ENCODE assay signal across 9 cellular contexts in genomic region chr16:68790130-68790761, GRCh38. TPM values are rescaled to one million over a fixed set of nuclear protein-coding genes. Genes with fewer than 3 reads are reported as not detected.
DNase-seq lines count a peak whose midpoint lies in the region; ATAC-seq and TF ChIP-seq lines count a peak whose summit lies in the region.
"Had no signal": no experiment of that assay in that cellular context is flagged by ENCODE, and none has a peak within 500 bp of the region (broad histone marks: within the 10 kb centered on the region; RNA-seq: fewer than 3 reads in every experiment).

No MANE protein-coding gene starts in this region.

- H3K27ac ChIP-seq in thyroid gland = peak overlapping the region; percentile 48 to 73 (median 72)

- DNase-seq in HT1080 (ENCODE audit: low read depth) (peak; percentile 68), astrocyte of the hippocampus (ENCODE audit: low read depth, low spot score) (peak; percentile 94), kidney glomerular epithelial cell (lab: John Stamatoyannopoulos, UW) (peak; percentile 96), thyroid gland (peak; percentile 50 to 57)
- DNase-seq in activated naive CD4-positive, alpha-beta T cell (lab: John Stamatoyannopoulos, UW) = no peak
- DNase-seq: activated CD4-positive, alpha-beta memory T cell treated with anti-CD3 and anti-CD28 coated beads, Interleukin-2, amount 10 ng/mL, durations not matched to agents 7 days and 5 days had no signal

- 34 to 46% methylated on average over 9 of the region's 9 CpGs for WGBS in thyroid gland, 2 donors

- no peak for TF ChIP-seq POLR2A in thyroid gland (IDR thresholded peaks at IDR 0.05)

- H3K4me1 ChIP-seq in thyroid gland = peaks cover 17 to 42% of the 10 kb centered on the region in 2 donors

- no peaks in the 10 kb centered on the region for H3K27me3 ChIP-seq in thyroid gland

- no peak for ATAC-seq in HG03565 (IDR thresholded peaks at IDR 0.05; ENCODE audit: unreplicated experiment)
- ATAC-seq in GM21529 (IDR thresholded peaks at IDR 0.05; ENCODE audit: unreplicated experiment) = no peak
- no peak for ATAC-seq in HG03175 (IDR thresholded peaks at IDR 0.05; ENCODE audit: unreplicated experiment)

- H3K36me3 ChIP-seq in thyroid gland = no peaks in the 10 kb centered on the region

- intact Hi-C loops in thyroid gland (cut with DNase I) = loop anchor here (5.0 kb wide), 1 partner anchor 53 kb away; the partner anchor contains the start of gene CDH1

- no peaks in the 10 kb centered on the region for H3K9me3 ChIP-seq in thyroid gland

- no peak for TF ChIP-seq CTCF in thyroid gland (IDR thresholded peaks at IDR 0.05)

- no peak overlapping the region for H3K4me3 ChIP-seq in thyroid gland (replicated peaks in 1 of 3)

RNA-seq across cellular contexts. Expression of gene TANGO6, which starts 53.1 kb away (rescaled TPM):
- 12.7 and 16.6 TPM in 2 replicates for total RNA-seq in HT1080 (2014; rRNA removed; shearing (Covaris generic))
- polyA plus RNA-seq in HT1080 (2015; cell fraction: cytosol; rRNA removed) = 5.8 and 8.4 TPM in 2 replicates
- 10.5 and 12.6 TPM in 2 replicates for polyA plus RNA-seq in HT1080 (2015; cell fraction: nucleus; rRNA removed)
- total RNA-seq in thyroid gland = 10 to 100 TPM; 16.7 to 24.4 (median 20.2) TPM

RNA-seq across cellular contexts. Expression of gene CDH1, which starts 53.2 kb away (rescaled TPM):
- total RNA-seq in HT1080 (2014; rRNA removed; shearing (Covaris generic)) = not detected in 2 replicates
- not detected in 2 replicates for polyA plus RNA-seq in HT1080 (2015; cell fraction: cytosol; rRNA removed)
- polyA plus RNA-seq in HT1080 (2015; cell fraction: nucleus; rRNA removed) = not detected in 2 replicates
- 100 to 1,000 TPM; 177 to 287 (median 279) TPM for total RNA-seq in thyroid gland

Comparison
In these comparisons a context has a peak if more than half of its experiments do, and no peak if none do; other contexts are left out.
1. DNase-seq: peak in HT1080 (single experiment), astrocyte of the hippocampus (single experiment), kidney glomerular epithelial cell (single experiment) and thyroid gland (2 of 2); none in activated naive CD4-positive, alpha-beta T cell (0 of 4).
2. RNA of gene CDH1, which starts 53.2 kb away (total RNA-seq): 177 to 287 TPM in thyroid gland; not detected in HT1080; every median in the first group is over 100 times any median in the second.